18 cellular contexts compared by ENCODE assay signal in the genomic region with DNA sequence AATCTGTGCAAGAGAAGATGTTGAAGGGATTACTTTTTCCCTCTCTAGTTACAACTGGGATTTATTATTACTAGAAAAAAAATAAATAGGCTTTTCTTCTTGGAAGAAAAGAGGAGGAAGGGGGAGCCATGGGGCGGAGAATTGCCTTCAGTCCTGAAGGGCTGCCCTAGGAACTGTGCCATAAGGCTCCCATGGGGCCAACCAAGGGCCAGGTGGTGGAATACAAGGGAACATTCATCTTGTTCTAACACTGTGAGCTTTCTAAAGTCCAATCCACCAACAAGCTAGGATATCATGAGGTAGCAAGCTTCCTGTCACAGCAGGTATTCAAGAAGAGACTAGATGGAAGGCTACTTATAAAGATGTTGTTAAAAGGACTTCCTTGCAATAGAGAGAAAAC. TPM values are rescaled to one million over a fixed set of nuclear protein-coding genes. Genes with fewer than 3 reads are reported as not detected.
DNase-seq lines count a peak whose midpoint lies in the region; ATAC-seq and TF ChIP-seq lines count a peak whose summit lies in the region.
"Had no signal": no experiment of that assay in that cellular context is flagged by ENCODE, and none has a peak within 500 bp of the region (broad histone marks: within the 10 kb centered on the region; RNA-seq: fewer than 3 reads in every experiment).

No MANE protein-coding gene starts in this region.

- H3K36me3 ChIP-seq in Caco-2 (ENCODE audit: control insufficient read depth, insufficient read depth, low read length) = no peaks in the 10 kb centered on the region

- no peak for ATAC-seq in effector memory CD8-positive, alpha-beta T cell (replicated peaks)
- no peak for ATAC-seq in HG03039 (IDR thresholded peaks at IDR 0.05; ENCODE audit: unreplicated experiment)
- ATAC-seq: HepG2, SK-N-SH treated with all-trans-retinoic acid at 6 μM for 48 hours had no signal

- POLR2A ChIA-PET in Caco-2 (lab: Charles Lee) = no interaction called here

- H3K9me3 Mint-ChIP-seq in effector memory CD8-positive, alpha-beta T cell = no peaks in the 10 kb centered on the region
- H3K9me3 Mint-ChIP-seq in Caco-2 (ENCODE audit: unreplicated experiment) = no peaks in the 10 kb centered on the region

- no peak overlapping the region for H3K4me3 ChIP-seq in Caco-2 (ENCODE audit: low read depth, low read length)

- CTCF ChIA-PET in Caco-2 (lab: Charles Lee) = no interaction called here

- H3K4me1 Mint-ChIP-seq in effector memory CD8-positive, alpha-beta T cell (ENCODE audit: low read depth in 2 of 2) = peaks cover 0 to 2% of the 10 kb centered on the region in 2 donors
- H3K4me1 Mint-ChIP-seq in Caco-2 (ENCODE audit: low read depth, unreplicated experiment) = no peaks in the 10 kb centered on the region

- H3K4me3 Mint-ChIP-seq in effector memory CD8-positive, alpha-beta T cell = no peak overlapping the region
- H3K4me3 Mint-ChIP-seq in Caco-2 (ENCODE audit: unreplicated experiment) = no peak overlapping the region

- DNase-seq in DMS79 treated with DMSO at 0.1 percent for 48 hours (lab: John Stamatoyannopoulos, UW) = peak; percentile 13
- no peak for DNase-seq in DMS79 (lab: John Stamatoyannopoulos, UW)
- DNase-seq in COLO829 (ENCODE audit: low spot score) = peak; percentile 48
- peak; percentile 53 for DNase-seq in NCI-H2171 treated with DMSO at 0.1 percent for 48 hours (lab: John Stamatoyannopoulos, UW)
- DNase-seq in midbrain (lab: John Stamatoyannopoulos, UW) = peak; percentile 15
- no peak for DNase-seq in effector memory CD8-positive, alpha-beta T cell
- DNase-seq in Caco-2 = no peak
- DNase-seq: Karpas-422, NCI-H1092, NCI-H1417 treated with DMSO at 0.1 percent for 48 hours, NCI-H1694 treated with DMSO at 0.1 percent for 48 hours, NCI-H2081, NCI-H446 treated with DMSO at 0.1 percent for 48 hours, NCI-H526, SIG-M5 had no signal

- no peak overlapping the region for H3K27ac Mint-ChIP-seq in effector memory CD8-positive, alpha-beta T cell
- H3K27ac Mint-ChIP-seq in Caco-2 (ENCODE audit: unreplicated experiment) = no peak overlapping the region

- intact Hi-C loops in Caco-2 (cut with micrococcal nuclease; ENCODE audit: unreplicated experiment) = no loop called here

- H3K36me3 Mint-ChIP-seq in effector memory CD8-positive, alpha-beta T cell (ENCODE audit: insufficient read depth) = no peaks in the 10 kb centered on the region
- H3K36me3 Mint-ChIP-seq in Caco-2 (ENCODE audit: insufficient read depth, unreplicated experiment) = no peaks in the 10 kb centered on the region

- peaks cover 8 to 19% of the 10 kb centered on the region in 2 donors for H3K27me3 Mint-ChIP-seq in effector memory CD8-positive, alpha-beta T cell
- H3K27me3 Mint-ChIP-seq in Caco-2 (ENCODE audit: insufficient read depth, unreplicated experiment) = no peaks in the 10 kb centered on the region

- no peaks in the 10 kb centered on the region for H3K27me3 ChIP-seq in Caco-2 (replicated peaks; ENCODE audit: control insufficient read depth, insufficient read depth, low read length)

- no peaks in the 10 kb centered on the region for H3K9me3 ChIP-seq in Caco-2

- no peaks in the 10 kb centered on the region for H3K4me1 ChIP-seq in Caco-2

- no TSS peak for BruUV-seq in Caco-2 (replicated peaks; lab: Mats Ljungman, UMichigan)

- TF ChIP-seq CTCF in Caco-2 (IDR thresholded peaks at IDR 0.05; ENCODE audit: insufficient read depth in 1 of 2, low read depth in 1 of 2, low read length in 1 of 2, severe bottlenecking in 1 of 2, unreplicated experiment in 1 of 2) = no peak

RNA-seq across cellular contexts. Expression of gene NRIP3, which starts 24.8 kb away (rescaled TPM):
- total RNA-seq in Caco-2 (2022) = 10.0 and 13.0 TPM in 2 replicates

Comparison
In these comparisons a context has a peak if more than half of its experiments do, and no peak if none do; other contexts are left out.
1. DNase-seq: peak in DMS79 treated with DMSO at 0.1 percent for 48 hours (single experiment), COLO829 (single experiment), NCI-H2171 treated with DMSO at 0.1 percent for 48 hours (single experiment) and midbrain (single experiment); none in DMS79 (single experiment), effector memory CD8-positive, alpha-beta T cell (0 of 3) and Caco-2 (0 of 2).